9 cellular contexts compared by ENCODE assay signal in genomic region chr2:203673933-203674332, GRCh38. TPM values are rescaled to one million over a fixed set of nuclear protein-coding genes. Genes with fewer than 3 reads are reported as not detected.
DNase-seq lines count a peak whose midpoint lies in the region; ATAC-seq and TF ChIP-seq lines count a peak whose summit lies in the region.
"Had no signal": no experiment of that assay in that cellular context is flagged by ENCODE, and none has a peak within 500 bp of the region (broad histone marks: within the 10 kb centered on the region; RNA-seq: fewer than 3 reads in every experiment).

No MANE protein-coding gene starts in this region.

- H3K27ac Mint-ChIP-seq in activated T-helper 1 cell treated with anti-CD3 and anti-CD28 coated beads, Interleukin-12 subunit alpha, Interleukin-12 subunit beta, Interleukin-2, Interleukin-4 antibody, amounts not matched to agents 30 ng/mL and 10 ng/mL and 1 ng/mL, durations not matched to agents 14 hours and 24 hours and 36 hours, result peak overlapping the region; percentile 90

- ATAC-seq in GM19467 (IDR thresholded peaks at IDR 0.05; ENCODE audit: unreplicated experiment) (peak; percentile 99), HG03442 (IDR thresholded peaks at IDR 0.05; ENCODE audit: unreplicated experiment) (peak; percentile 100)

- H3K36me3 Mint-ChIP-seq in activated T-helper 1 cell treated with anti-CD3 and anti-CD28 coated beads, Interleukin-12 subunit alpha, Interleukin-12 subunit beta, Interleukin-2, Interleukin-4 antibody, amounts not matched to agents 30 ng/mL and 10 ng/mL and 1 ng/mL, durations not matched to agents 14 hours and 24 hours and 36 hours (ENCODE audit: low read depth), result peaks cover 7% of the 10 kb centered on the region

- no peaks in the 10 kb centered on the region for H3K27me3 Mint-ChIP-seq in activated T-helper 1 cell treated with anti-CD3 and anti-CD28 coated beads, Interleukin-12 subunit alpha, Interleukin-12 subunit beta, Interleukin-2, Interleukin-4 antibody, amounts not matched to agents 30 ng/mL and 10 ng/mL and 1 ng/mL, durations not matched to agents 14 hours and 24 hours and 36 hours (ENCODE audit: insufficient read depth)

- intact Hi-C loops in activated T-helper 1 cell treated with anti-CD3 and anti-CD28 coated beads, Interleukin-12 subunit alpha, Interleukin-12 subunit beta, Interleukin-2, Interleukin-4 antibody, amounts not matched to agents 30 ng/mL and 10 ng/mL and 1 ng/mL, durations not matched to agents 14 hours and 24 hours and 36 hours (cut with micrococcal nuclease), result loop anchor here (1.0 to 5.0 kb wide), 8 partner anchors 10 to 141 kb away; partner anchors contain the start of gene CD28

- POLR2A ChIA-PET in HEK293T (lab: Yijun Ruan, JAX), result no interaction called here

- peaks cover 33% of the 10 kb centered on the region for H3K4me1 Mint-ChIP-seq in activated T-helper 1 cell treated with anti-CD3 and anti-CD28 coated beads, Interleukin-12 subunit alpha, Interleukin-12 subunit beta, Interleukin-2, Interleukin-4 antibody, amounts not matched to agents 30 ng/mL and 10 ng/mL and 1 ng/mL, durations not matched to agents 14 hours and 24 hours and 36 hours (ENCODE audit: low read depth)

- peaks cover 13% of the 10 kb centered on the region for H3K9me3 Mint-ChIP-seq in activated T-helper 1 cell treated with anti-CD3 and anti-CD28 coated beads, Interleukin-12 subunit alpha, Interleukin-12 subunit beta, Interleukin-2, Interleukin-4 antibody, amounts not matched to agents 30 ng/mL and 10 ng/mL and 1 ng/mL, durations not matched to agents 14 hours and 24 hours and 36 hours

- no peaks in the 10 kb centered on the region for H3K27me3 ChIP-seq in GM06990 (replicated peaks; ENCODE audit: control insufficient read depth, insufficient read depth, low read length)
- H3K27me3 ChIP-seq: cardiac muscle cell had no signal

- peak overlapping the region; percentile 8; the same call in 1 of the 2 replicates for H3K4me3 ChIP-seq in GM06990 (replicated peaks; ENCODE audit: low read depth, low read length)
- H3K4me3 ChIP-seq: cardiac muscle cell had no signal

- DNase-seq in GM06990 (ENCODE audit: extremely low read depth, insufficient read length), result peak; percentile 44
- DNase-seq in activated T-helper 1 cell treated with anti-CD3 and anti-CD28 coated beads, Interleukin-12 subunit alpha, Interleukin-12 subunit beta, Interleukin-2, Interleukin-4 antibody, amounts not matched to agents 30 ng/mL and 10 ng/mL and 1 ng/mL, durations not matched to agents 14 hours and 24 hours and 36 hours (ENCODE audit: low spot score), result peak; percentile 49
- peak; percentile 11 for DNase-seq in stimulated activated CD4-positive, alpha-beta T cell treated with anti-CD3 and anti-CD28 coated beads, Interleukin-4, amount 100 ng/mL, for 24 hours
- no peak for DNase-seq in NCI-H2227 treated with DMSO at 0.1 percent for 48 hours (lab: John Stamatoyannopoulos, UW)
- DNase-seq in SK-N-DZ (ENCODE audit: low spot score), result no peak
- DNase-seq in HEK293T (ENCODE audit: extremely low spot score), result no peak

- H3K4me3 Mint-ChIP-seq in activated T-helper 1 cell treated with anti-CD3 and anti-CD28 coated beads, Interleukin-12 subunit alpha, Interleukin-12 subunit beta, Interleukin-2, Interleukin-4 antibody, amounts not matched to agents 30 ng/mL and 10 ng/mL and 1 ng/mL, durations not matched to agents 14 hours and 24 hours and 36 hours, result peak overlapping the region; percentile 61

- no peak for TF ChIP-seq CTCF in GM06990 (IDR thresholded peaks at IDR 0.05; ENCODE audit: insufficient read depth, low read length, poor library complexity, severe bottlenecking)

- H3K36me3 ChIP-seq in GM06990 (ENCODE audit: control insufficient read depth, insufficient read depth, low read length), result no peaks in the 10 kb centered on the region
- H3K36me3 ChIP-seq: cardiac muscle cell had no signal

- CTCF ChIA-PET in HEK293T (lab: Yijun Ruan, JAX), result no interaction called here

TF ChIP-seq in HEK293T, 16 proteins besides CTCF, POLR2A, EP300 and RAD21:
- TF ChIP-seq SP1 (IDR thresholded peaks at IDR 0.05) (no peak), NFRKB (IDR thresholded peaks at IDR 0.05) (no peak)

RNA-seq across cellular contexts. Expression of gene CD28, which starts 32.5 kb away (rescaled TPM):
- total RNA-seq in activated T-helper 1 cell treated with anti-CD3 and anti-CD28 coated beads, Interleukin-12 subunit alpha, Interleukin-12 subunit beta, Interleukin-2, Interleukin-4 antibody, amounts not matched to agents 30 ng/mL and 10 ng/mL and 1 ng/mL, durations not matched to agents 14 hours and 24 hours and 36 hours, result 132 and 133 TPM in 2 replicates
- polyA plus RNA-seq in SK-N-DZ (2014; cell fraction: cytosol; rRNA removed), result not detected in 2 replicates
- not detected in 2 replicates for polyA plus RNA-seq in SK-N-DZ (2014; cell fraction: nucleus; rRNA removed)
- total RNA-seq: cardiac muscle cell had no signal
- polyA plus RNA-seq: cardiac muscle cell had no signal

Comparison
In these comparisons a context has a peak if more than half of its experiments do, and no peak if none do; other contexts are left out.
1. DNase-seq: peak in GM06990 (single experiment), activated T-helper 1 cell treated with anti-CD3 and anti-CD28 coated beads, Interleukin-12 subunit alpha, Interleukin-12 subunit beta, Interleukin-2, Interleukin-4 antibody, amounts not matched to agents 30 ng/mL and 10 ng/mL and 1 ng/mL, durations not matched to agents 14 hours and 24 hours and 36 hours (single experiment) and stimulated activated CD4-positive, alpha-beta T cell treated with anti-CD3 and anti-CD28 coated beads, Interleukin-4, amount 100 ng/mL, for 24 hours (single experiment); none in NCI-H2227 treated with DMSO at 0.1 percent for 48 hours (single experiment), SK-N-DZ (single experiment) and HEK293T (single experiment).